14 cellular contexts compared by ENCODE assay signal in genomic region chr1:156412653-156413309, GRCh38. TPM values are rescaled to one million over a fixed set of nuclear protein-coding genes. Genes with fewer than 3 reads are reported as not detected.
DNase-seq lines count a peak whose midpoint lies in the region; ATAC-seq and TF ChIP-seq lines count a peak whose summit lies in the region.
"Had no signal": no experiment of that assay in that cellular context is flagged by ENCODE, and none has a peak within 500 bp of the region (broad histone marks: within the 10 kb centered on the region; RNA-seq: fewer than 3 reads in every experiment).

No MANE protein-coding gene starts in this region.

- ATAC-seq in body of pancreas, result no peak

- no peaks in the 10 kb centered on the region for H3K4me1 ChIP-seq in body of pancreas
- H3K4me1 ChIP-seq: HAP-1, SJSA1 had no signal

- 75 to 81% methylated on average over 9 of the region's 9 CpGs for WGBS in body of pancreas, 2 donors

- TF ChIP-seq POLR2A in body of pancreas (IDR thresholded peaks at IDR 0.05), result no peak

- no peak for TF ChIP-seq CTCF in body of pancreas (IDR thresholded peaks at IDR 0.05)

- no peaks in the 10 kb centered on the region for H3K9me3 ChIP-seq in body of pancreas
- H3K9me3 ChIP-seq: HAP-1, SJSA1 had no signal

- intact Hi-C loops in body of pancreas (cut with DNase I), result no loop called here

- H3K27ac ChIP-seq in caudate nucleus (ENCODE audit: low read depth, low read length) (peak overlapping the region; percentile 100), layer of hippocampus (ENCODE audit: low read depth, low read length) (peak overlapping the region; percentile 97), substantia nigra (ENCODE audit: low read depth, low read length, poor library complexity, severe bottlenecking) (peak overlapping the region; percentile 99), body of pancreas (no peak overlapping the region)
- H3K27ac ChIP-seq: SJSA1 had no signal

- H3K27me3 ChIP-seq in layer of hippocampus (ENCODE audit: control insufficient read depth, insufficient read depth, low read length) (no peaks in the 10 kb centered on the region), body of pancreas (peaks cover 0 to 8% of the 10 kb centered on the region in 2 donors)

- no peaks in the 10 kb centered on the region for H3K36me3 ChIP-seq in body of pancreas (replicated peaks in 1 of 2; ENCODE audit: insufficient read depth in 1 of 2, low read depth in 2 of 2)
- H3K36me3 ChIP-seq: HAP-1, SJSA1 had no signal

- no peak overlapping the region for H3K4me3 ChIP-seq in body of pancreas
- H3K4me3 ChIP-seq: HAP-1, SJSA1 had no signal

- DNase-seq in NAMALWA (ENCODE audit: low spot score) (peak; percentile 37), caudate nucleus (lab: John Stamatoyannopoulos, UW) (peak in 47 of 61 donors; percentile 32 to 91 (median 75)), substantia nigra (lab: John Stamatoyannopoulos, UW) (peak in 38 of 49 donors; percentile 23 to 92 (median 72)), CD1c-positive myeloid dendritic cell (ENCODE audit: extremely low spot score) (no peak), body of pancreas (no peak), AG20443 (ENCODE audit: low spot score) (no peak)
- DNase-seq: ACHN, NCI-H1436, NCI-H2081 treated with DMSO at 0.1 percent for 48 hours, NCI-H2227 treated with DMSO at 0.1 percent for 48 hours, NCI-H69 had no signal

RNA-seq across cellular contexts. Expression of gene RHBG, which starts 43.8 kb away (rescaled TPM):
- total RNA-seq in body of pancreas, result 1 to 10 TPM in 1 of 2 donors, not detected in 1; 3.3 TPM
- total RNA-seq: SJSA1 had no signal

Comparison
In these comparisons a context has a peak if more than half of its experiments do, and no peak if none do; other contexts are left out.
1. DNase-seq: peak in NAMALWA (single experiment), caudate nucleus (47 of 61) and substantia nigra (38 of 49); none in CD1c-positive myeloid dendritic cell (single experiment), body of pancreas (0 of 4) and AG20443 (single experiment).
2. H3K27ac ChIP-seq: peak in caudate nucleus (single experiment), layer of hippocampus (single experiment) and substantia nigra (single experiment); none in body of pancreas (0 of 4).